In genomic region chr2:73289304-73289703, GRCh38 we compare ENCODE assay signal across 15 cellular contexts. TPM values are rescaled to one million over a fixed set of nuclear protein-coding genes. Genes with fewer than 3 reads are reported as not detected.
DNase-seq lines count a peak whose midpoint lies in the region; ATAC-seq and TF ChIP-seq lines count a peak whose summit lies in the region.
"Had no signal": no experiment of that assay in that cellular context is flagged by ENCODE, and none has a peak within 500 bp of the region (broad histone marks: within the 10 kb centered on the region; RNA-seq: fewer than 3 reads in every experiment).

No MANE protein-coding gene starts in this region.

- H3K4me1 Mint-ChIP-seq in GM23338, result peaks cover 18% of the 10 kb centered on the region
- no peaks in the 10 kb centered on the region for H3K4me1 Mint-ChIP-seq in MCF 10A (ENCODE audit: insufficient read depth, unreplicated experiment)

- H3F3A ChIP-seq in GM23338 (replicated peaks; ENCODE audit: low read depth), result peaks cover 15% of the 10 kb centered on the region

- no peak overlapping the region for H3K4me3 Mint-ChIP-seq in GM23338
- H3K4me3 Mint-ChIP-seq in MCF 10A (ENCODE audit: unreplicated experiment), result no peak overlapping the region
- H3K4me3 Mint-ChIP-seq: T-helper 2 cell treated with Interferon-gamma antibody and Interleukin-4, amounts not matched to agents 5 μg/mL and 100 μg/mL, for 36 hours had no signal

- no peak overlapping the region for H3K4me2 ChIP-seq in GM23338
- H3K4me2 ChIP-seq: BLaER1 treated with 17β-estradiol and CSF1 and Interleukin-3, amounts not matched to agents 10 nM and 100 nM had no signal

- DNase-seq in AML-193 (lab: John Stamatoyannopoulos, UW), result peak; percentile 5 to 35
- no peak for DNase-seq in GM23338 (ENCODE audit: low spot score)
- peak; percentile 39 for DNase-seq in NB4 (ENCODE audit: low read depth)
- no peak for DNase-seq in foreskin keratinocyte
- no peak for DNase-seq in stimulated activated naive CD8-positive, alpha-beta T cell treated with anti-CD3 and anti-CD28 coated beads, Interleukin-15, Interleukin-2, amounts not matched to agents 100 U/mL and 50 U/mL, for 24 hours
- no peak for DNase-seq in MCF 10A (ENCODE audit: unreplicated experiment)
- DNase-seq in transverse colon, result no peak
- DNase-seq: DMS153, GOT3, NCI-H1092 treated with DMSO at 0.1 percent for 48 hours, NCI-H1694, NCI-H69 had no signal

- in situ Hi-C loops in transverse colon (cut with MboI; ENCODE audit: low pct_ligation_motif_present in 1 of 4, low pct_unique_long_range_greater_than_20kb in 1 of 4, low sequenced_read_pairs in 3 of 4), result no loop called here

- H3K36me3 ChIP-seq in GM23338 (ENCODE audit: insufficient read depth), result no peaks in the 10 kb centered on the region
- H3K36me3 ChIP-seq in transverse colon, result no peaks in the 10 kb centered on the region
- H3K36me3 ChIP-seq: BLaER1 treated with 17β-estradiol and CSF1 and Interleukin-3, amounts not matched to agents 10 nM and 100 nM had no signal

- TF ChIP-seq CTCF in GM23338 (conservative IDR thresholded peaks at IDR 0.05; ENCODE audit: low read depth in 2 of 2), result peak; percentile 34 to 36
- peak; percentile 20 for TF ChIP-seq CTCF in NB4 (IDR thresholded peaks at IDR 0.05; ENCODE audit: low read depth, low read length)
- TF ChIP-seq CTCF in foreskin keratinocyte (conservative IDR thresholded peaks at IDR 0.05), result peak; percentile 39
- no peak for TF ChIP-seq CTCF in MCF 10A (IDR thresholded peaks at IDR 0.05; ENCODE audit: unreplicated experiment)
- TF ChIP-seq CTCF in transverse colon (IDR thresholded peaks at IDR 0.05), result no peak

- intact Hi-C loops in MCF 10A (cut with micrococcal nuclease) (no loop called here), transverse colon (cut with DNase I; ENCODE audit: low total_unique reads) (no loop called here)

- no peak for ATAC-seq in GM23338
- no peak for ATAC-seq in foreskin keratinocyte
- ATAC-seq in stimulated activated naive CD8-positive, alpha-beta T cell treated with anti-CD3 and anti-CD28 coated beads, Interleukin-15, Interleukin-2, amounts not matched to agents 100 U/mL and 50 U/mL, for 24 hours, result no peak

- no peak overlapping the region for H3K4me3 ChIP-seq in GM23338
- H3K4me3 ChIP-seq in NB4 (ENCODE audit: low read depth, low read length), result no peak overlapping the region
- H3K4me3 ChIP-seq in transverse colon, result no peak overlapping the region
- H3K4me3 ChIP-seq: BLaER1 treated with 17β-estradiol and CSF1 and Interleukin-3, amounts not matched to agents 10 nM and 100 nM had no signal

- no peak for TF ChIP-seq EP300 in transverse colon (IDR thresholded peaks at IDR 0.05; ENCODE audit: low read depth)

- TF ChIP-seq POLR2A in NB4 (IDR thresholded peaks at IDR 0.05; ENCODE audit: extremely low read depth, insufficient read length), result no peak
- no peak for TF ChIP-seq POLR2A in transverse colon (IDR thresholded peaks at IDR 0.05)

- no peaks in the 10 kb centered on the region for H3K9me2 ChIP-seq in GM23338 (ENCODE audit: insufficient read depth)

- H3K27me3 ChIP-seq in GM23338 (ENCODE audit: insufficient read depth) (peaks cover 94% of the 10 kb centered on the region), foreskin keratinocyte (peaks cover 91% of the 10 kb centered on the region), transverse colon (peaks cover 52% of the 10 kb centered on the region)

- POLR2A ChIA-PET in MCF 10A (lab: Yijun Ruan, JAX), result interaction anchor here (1.2 to 1.7 kb wide), 2 partner anchors 45 to 56 kb away, joined by 5 read pairs; partner anchors contain the start of gene PRADC1

- H2AFZ ChIP-seq in GM23338, result no peak overlapping the region

- H3K9me3 Mint-ChIP-seq in GM23338, result no peaks in the 10 kb centered on the region; the same call in 2 of the 3 replicates
- no peaks in the 10 kb centered on the region for H3K9me3 Mint-ChIP-seq in MCF 10A (ENCODE audit: unreplicated experiment)
- H3K9me3 Mint-ChIP-seq: T-helper 2 cell treated with Interferon-gamma antibody and Interleukin-4, amounts not matched to agents 5 μg/mL and 100 μg/mL, for 36 hours had no signal

- H3K36me3 Mint-ChIP-seq in GM23338 (ENCODE audit: low read depth) (no peaks in the 10 kb centered on the region), MCF 10A (ENCODE audit: insufficient read depth, unreplicated experiment) (no peaks in the 10 kb centered on the region)

- CTCF ChIA-PET in MCF 10A (lab: Yijun Ruan, JAX), result interaction anchor here (0.6 to 3.3 kb wide), 23 partner anchors 8 to 532 kb away, joined by 3 to 20 read pairs (median 5); partner anchors contain the start of genes CCT7, PRADC1, RAB11FIP5 and TPRKB

- H4K20me1 ChIP-seq in GM23338 (replicated peaks; ENCODE audit: insufficient read depth), result peaks cover 5% of the 10 kb centered on the region

- no peak overlapping the region for H3K27ac Mint-ChIP-seq in GM23338
- no peak overlapping the region for H3K27ac Mint-ChIP-seq in MCF 10A (ENCODE audit: low read depth, unreplicated experiment)
- H3K27ac Mint-ChIP-seq: T-helper 2 cell treated with Interferon-gamma antibody and Interleukin-4, amounts not matched to agents 5 μg/mL and 100 μg/mL, for 36 hours had no signal

- no peaks in the 10 kb centered on the region for H3K9me3 ChIP-seq in transverse colon

- no peaks in the 10 kb centered on the region for H3K79me2 ChIP-seq in GM23338 (replicated peaks; ENCODE audit: insufficient read depth)

- H3K27ac ChIP-seq in GM23338 (ENCODE audit: low read depth) (no peak overlapping the region), foreskin keratinocyte (no peak overlapping the region), transverse colon (no peak overlapping the region)
- H3K27ac ChIP-seq: BLaER1 treated with 17β-estradiol and CSF1 and Interleukin-3, amounts not matched to agents 10 nM and 100 nM had no signal

- H3K27me3 Mint-ChIP-seq in GM23338 (ENCODE audit: insufficient read depth, low read depth, poor library complexity), result peaks cover 62% of the 10 kb centered on the region
- H3K27me3 Mint-ChIP-seq in MCF 10A (ENCODE audit: insufficient read depth, unreplicated experiment), result peaks cover 42% of the 10 kb centered on the region

- no TSS peak for BruUV-seq in MCF 10A (replicated peaks; lab: Mats Ljungman, UMichigan)

- H3K4me1 ChIP-seq in GM23338 (ENCODE audit: insufficient read depth) (peaks cover 21% of the 10 kb centered on the region), foreskin keratinocyte (no peaks in the 10 kb centered on the region), transverse colon (peaks cover 2 to 35% (median 24%) of the 10 kb centered on the region in 4 donors)

TF ChIP-seq in GM23338, 12 proteins besides CTCF, POLR2A, EP300 and RAD21 (continues in another document):
- TF ChIP-seq ZNF114 (CRISPR knock-in tag; IDR thresholded peaks at IDR 0.05), result no peak
- TF ChIP-seq, protein P1, sequence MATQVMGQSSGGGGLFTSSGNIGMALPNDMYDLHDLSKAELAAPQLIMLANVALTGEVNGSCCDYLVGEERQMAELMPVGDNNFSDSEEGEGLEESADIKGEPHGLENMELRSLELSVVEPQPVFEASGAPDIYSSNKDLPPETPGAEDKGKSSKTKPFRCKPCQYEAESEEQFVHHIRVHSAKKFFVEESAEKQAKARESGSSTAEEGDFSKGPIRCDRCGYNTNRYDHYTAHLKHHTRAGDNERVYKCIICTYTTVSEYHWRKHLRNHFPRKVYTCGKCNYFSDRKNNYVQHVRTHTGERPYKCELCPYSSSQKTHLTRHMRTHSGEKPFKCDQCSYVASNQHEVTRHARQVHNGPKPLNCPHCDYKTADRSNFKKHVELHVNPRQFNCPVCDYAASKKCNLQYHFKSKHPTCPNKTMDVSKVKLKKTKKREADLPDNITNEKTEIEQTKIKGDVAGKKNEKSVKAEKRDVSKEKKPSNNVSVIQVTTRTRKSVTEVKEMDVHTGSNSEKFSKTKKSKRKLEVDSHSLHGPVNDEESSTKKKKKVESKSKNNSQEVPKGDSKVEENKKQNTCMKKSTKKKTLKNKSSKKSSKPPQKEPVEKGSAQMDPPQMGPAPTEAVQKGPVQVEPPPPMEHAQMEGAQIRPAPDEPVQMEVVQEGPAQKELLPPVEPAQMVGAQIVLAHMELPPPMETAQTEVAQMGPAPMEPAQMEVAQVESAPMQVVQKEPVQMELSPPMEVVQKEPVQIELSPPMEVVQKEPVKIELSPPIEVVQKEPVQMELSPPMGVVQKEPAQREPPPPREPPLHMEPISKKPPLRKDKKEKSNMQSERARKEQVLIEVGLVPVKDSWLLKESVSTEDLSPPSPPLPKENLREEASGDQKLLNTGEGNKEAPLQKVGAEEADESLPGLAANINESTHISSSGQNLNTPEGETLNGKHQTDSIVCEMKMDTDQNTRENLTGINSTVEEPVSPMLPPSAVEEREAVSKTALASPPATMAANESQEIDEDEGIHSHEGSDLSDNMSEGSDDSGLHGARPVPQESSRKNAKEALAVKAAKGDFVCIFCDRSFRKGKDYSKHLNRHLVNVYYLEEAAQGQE (IDR thresholded peaks at IDR 0.05; ENCODE audit: unreplicated experiment), result no peak

RNA-seq across cellular contexts. Expression of gene EGR4, which starts 4.0 kb away (rescaled TPM):
- total RNA-seq in GM23338 (2014; rRNA removed; shearing (Covaris generic)), result not detected in 2 replicates
- polyA plus RNA-seq in GM23338 (2016; fragmentation: Nextera tagmentation; extraction: Ambion mirVana) (0.23 TPM in 1 of 2 replicates, not detected in the other), foreskin keratinocyte (not detected in 2 replicates)
- total RNA-seq in foreskin keratinocyte (not detected in 2 replicates), MCF 10A (2022) (0.22 and 0.37 TPM in 2 replicates), transverse colon (not detected)
- total RNA-seq: LHCN-M2 had no signal

RNA-seq across cellular contexts. Expression of gene FBXO41, which starts 5.0 kb away (rescaled TPM):
- total RNA-seq in GM23338 (2014; rRNA removed; shearing (Covaris generic)), result 13.8 and 16.5 TPM in 2 replicates
- 3.1 and 3.5 TPM in 2 replicates for polyA plus RNA-seq in GM23338 (2016; fragmentation: Nextera tagmentation; extraction: Ambion mirVana)
- 4.0 and 5.0 TPM in 2 replicates for total RNA-seq in foreskin keratinocyte
- 2.6 and 2.7 TPM in 2 replicates for polyA plus RNA-seq in foreskin keratinocyte
- 3.7 and 4.4 TPM in 2 replicates for total RNA-seq in MCF 10A (2022)
- 1 to 10 TPM; 1.4 to 10.0 (median 5.7) TPM for total RNA-seq in transverse colon

RNA-seq across cellular contexts. Expression of gene CCT7, which starts 55.2 kb away (rescaled TPM):
- total RNA-seq in GM23338 (2014; rRNA removed; shearing (Covaris generic)), result 516 and 642 TPM in 2 replicates
- polyA plus RNA-seq in GM23338 (2016; fragmentation: Nextera tagmentation; extraction: Ambion mirVana), result 269 and 287 TPM in 2 replicates
- total RNA-seq in foreskin keratinocyte, result 310 and 387 TPM in 2 replicates
- polyA plus RNA-seq in foreskin keratinocyte, result 322 and 371 TPM in 2 replicates
- 468 and 495 TPM in 2 replicates for total RNA-seq in MCF 10A (2022)
- total RNA-seq in transverse colon, result 100 to 1,000 TPM in 3 of 4 donors, 10 to 100 TPM in 1; 87.9 to 171 (median 116) TPM

RNA-seq across cellular contexts. Expression of gene PRADC1, which starts 56.3 kb away (rescaled TPM):
- 6.5 and 8.6 TPM in 2 replicates for total RNA-seq in GM23338 (2014; rRNA removed; shearing (Covaris generic))
- polyA plus RNA-seq in GM23338 (2016; fragmentation: Nextera tagmentation; extraction: Ambion mirVana) (6.8 and 8.3 TPM in 2 replicates), foreskin keratinocyte (22.0 and 25.8 TPM in 2 replicates)
- total RNA-seq in foreskin keratinocyte (17.2 and 18.6 TPM in 2 replicates), MCF 10A (2022) (9.5 and 13.5 TPM in 2 replicates), transverse colon (10 to 100 TPM; 44.3 to 77.1 (median 61.8) TPM)

Comparison
In these comparisons a context has a peak if more than half of its experiments do, and no peak if none do; other contexts are left out.
1. DNase-seq: peak in AML-193 (2 of 2) and NB4 (single experiment); none in GM23338 (single experiment), foreskin keratinocyte (0 of 2), stimulated activated naive CD8-positive, alpha-beta T cell treated with anti-CD3 and anti-CD28 coated beads, Interleukin-15, Interleukin-2, amounts not matched to agents 100 U/mL and 50 U/mL, for 24 hours (single experiment), MCF 10A (single experiment) and transverse colon (single experiment).
2. CTCF ChIP-seq: peak in GM23338 (2 of 2), NB4 (single experiment) and foreskin keratinocyte (single experiment); none in MCF 10A (single experiment) and transverse colon (0 of 5).